In genomic region chr10:52818019-52818418, GRCh38 we compare ENCODE assay signal across 8 cellular contexts. TPM values are rescaled to one million over a fixed set of nuclear protein-coding genes. Genes with fewer than 3 reads are reported as not detected.
DNase-seq lines count a peak whose midpoint lies in the region; ATAC-seq, FAIRE-seq and TF ChIP-seq lines count a peak whose summit lies in the region.

No MANE protein-coding gene starts in this region.

- H3K27me3 ChIP-seq in RWPE2 (ENCODE audit: insufficient read depth, poor library complexity, severe bottlenecking) (no peaks in the 10 kb centered on the region), upper lobe of right lung (no peaks in the 10 kb centered on the region)

- ATAC-seq in GM21526 (IDR thresholded peaks at IDR 0.05; ENCODE audit: low FRiP score, unreplicated experiment) (peak; percentile 92), HG03565 (IDR thresholded peaks at IDR 0.05; ENCODE audit: unreplicated experiment) (peak; percentile 93), RWPE2 (ENCODE audit: low read depth) (peak; percentile 93), upper lobe of right lung (peak; percentile 55)

- H3K4me3 ChIP-seq in RWPE2 (ENCODE audit: severe bottlenecking) = no peak overlapping the region
- H3K4me3 ChIP-seq in upper lobe of right lung = no peak overlapping the region

- peak in 2 of 3 experiments; percentile 27 to 73 for DNase-seq in NCI-H1417 (lab: John Stamatoyannopoulos, UW)
- no peak for DNase-seq in NCI-H1417 treated with DMSO at 0.1 percent for 48 hours (lab: John Stamatoyannopoulos, UW)
- DNase-seq in RWPE2 (ENCODE audit: low spot score) = no peak
- peak; percentile 68 for DNase-seq in glomerular visceral epithelial cell (ENCODE audit: extremely low spot score)
- DNase-seq in upper lobe of right lung = no peak
- no peak for DNase-seq in frontal cortex (ENCODE audit: low spot score in 2 of 2)

- no peak for FAIRE-seq in frontal cortex (lab: Jason Lieb, UNC)

- peak; percentile 85 for TF ChIP-seq CTCF in RWPE2 (IDR thresholded peaks at IDR 0.05; ENCODE audit: poor library complexity, severe bottlenecking)
- TF ChIP-seq CTCF in upper lobe of right lung (IDR thresholded peaks at IDR 0.05) = peak; percentile 45

- H3K36me3 ChIP-seq in RWPE2 (ENCODE audit: low read depth) (no peaks in the 10 kb centered on the region), upper lobe of right lung (no peaks in the 10 kb centered on the region)

- H3K9me3 ChIP-seq in RWPE2 (ENCODE audit: severe bottlenecking) (no peaks in the 10 kb centered on the region), upper lobe of right lung (no peaks in the 10 kb centered on the region)

- H3K27ac ChIP-seq in RWPE2 (ENCODE audit: poor library complexity, severe bottlenecking) (no peak overlapping the region), upper lobe of right lung (no peak overlapping the region)

- H3K4me1 ChIP-seq in RWPE2 (ENCODE audit: insufficient read depth, poor library complexity, severe bottlenecking) (no peaks in the 10 kb centered on the region), upper lobe of right lung (no peaks in the 10 kb centered on the region)

- intact Hi-C loops in upper lobe of right lung (cut with DNase I) = no loop called here

RNA-seq across cellular contexts. Expression of gene MBL2, which starts 45.4 kb away (rescaled TPM):
- total RNA-seq in upper lobe of right lung = not detected
- not detected for total RNA-seq in frontal cortex

Comparison
In these comparisons a context has a peak if more than half of its experiments do, and no peak if none do; other contexts are left out.
1. DNase-seq: peak in NCI-H1417 (2 of 3) and glomerular visceral epithelial cell (single experiment); none in NCI-H1417 treated with DMSO at 0.1 percent for 48 hours (single experiment), RWPE2 (single experiment), upper lobe of right lung (single experiment) and frontal cortex (0 of 2).
2. Peak in every context shown above with its lines, with median percentiles within 50 percentile points of each other: ATAC-seq.